In genomic region chr11:10750838-10751580, GRCh38 we compare ENCODE assay signal across 1 cellular context.
TF ChIP-seq lines count a peak whose summit lies in the region.

Gene CTR9, plus strand, starts transcription at chr11:10751246. Its CDS starts 167 bp downstream, at chr11:10751413.

TF ChIP-seq in K562, 482 proteins besides CTCF, POLR2A, EP300 and RAD21 (continued from another document and continues in another):
- no peak; the same call in 1 of the 2 replicates for TF ChIP-seq REST (CRISPR knock-in tag; IDR thresholded peaks at IDR 0.05; ENCODE audit: low read depth)
- TF ChIP-seq RBM39 (optimal IDR thresholded peaks at IDR 0.05; ENCODE audit: low read depth, low read length) = no peak
- TF ChIP-seq ZNF561 (CRISPR knock-in tag; conservative IDR thresholded peaks at IDR 0.05) = no peak
- peak; percentile 79 for TF ChIP-seq SMAD4 (CRISPR knock-in tag; conservative IDR thresholded peaks at IDR 0.05)
- 0 out of 2 replicates have a peak, but pooled peaks have one; percentile 39 for TF ChIP-seq ZNF431 (CRISPR knock-in tag; IDR thresholded peaks at IDR 0.05)
- peak; percentile 53; the same call in 1 of the 2 replicates for TF ChIP-seq ZSCAN29 (IDR thresholded peaks at IDR 0.05)
- no peak for TF ChIP-seq BRCA1 (IDR thresholded peaks at IDR 0.05)
- no peak for TF ChIP-seq BRCA1 (CRISPR knock-in tag; IDR thresholded peaks at IDR 0.05)
- no peak for TF ChIP-seq STAG1 (CRISPR knock-in tag; IDR thresholded peaks at IDR 0.05; ENCODE audit: borderline replicate concordance)
- TF ChIP-seq PRDM10 (IDR thresholded peaks at IDR 0.05; ENCODE audit: partially characterized antibody) = no peak
- TF ChIP-seq ZNF12 (CRISPR knock-in tag; IDR thresholded peaks at IDR 0.05) = peak; percentile 59; the same call in 1 of the 2 replicates
- TF ChIP-seq SP1 (CRISPR knock-in tag; IDR thresholded peaks at IDR 0.05) = peak; percentile 98
- peak; percentile 67 for TF ChIP-seq CREB1 (IDR thresholded peaks at IDR 0.05)
- peak; percentile 86 for TF ChIP-seq CREB1 (CRISPR knock-in tag; IDR thresholded peaks at IDR 0.05)
- TF ChIP-seq VEZF1 (CRISPR knock-in tag; IDR thresholded peaks at IDR 0.05) = peak; percentile 83
- TF ChIP-seq MCM7 (IDR thresholded peaks at IDR 0.05) = no peak
- TF ChIP-seq ZNF146 (CRISPR knock-in tag; IDR thresholded peaks at IDR 0.05; ENCODE audit: unreplicated experiment) = no peak
- 0 out of 4 replicates have a peak, but pooled peaks of 1 of the 2 experiments have one; percentile 25 for TF ChIP-seq ETV6 (IDR thresholded peaks at IDR 0.05; ENCODE audit: borderline replicate concordance in 1 of 2, low read depth in 2 of 2, low read length in 1 of 2)
- peak; percentile 63; the same call in 1 of the 2 replicates for TF ChIP-seq ETV6 (CRISPR knock-in tag; IDR thresholded peaks at IDR 0.05; ENCODE audit: borderline replicate concordance)
- TF ChIP-seq ELK1 (CRISPR knock-in tag; IDR thresholded peaks at IDR 0.05) = no peak
- TF ChIP-seq NONO (IDR thresholded peaks at IDR 0.05; ENCODE audit: low read depth in 2 of 2, low read length in 1 of 2) = peak in 1 of 2 experiments; percentile 61; a peak in 1 of 4 replicates
- no peak for TF ChIP-seq ZNF551 (CRISPR knock-in tag; IDR thresholded peaks at IDR 0.05)
- TF ChIP-seq TBP (optimal IDR thresholded peaks at IDR 0.05; ENCODE audit: low read depth, low read length) = peak; percentile 82
- TF ChIP-seq PBX2 (CRISPR knock-in tag; IDR thresholded peaks at IDR 0.05; ENCODE audit: low read depth) = peak; percentile 47; the same call in 1 of the 2 replicates
- TF ChIP-seq PBX2 (tag; conservative IDR thresholded peaks at IDR 0.05; ENCODE audit: low read depth) = peak; percentile 75
- no peak for TF ChIP-seq IRF2 (CRISPR knock-in tag; IDR thresholded peaks at IDR 0.05)
- TF ChIP-seq ZNF699 (CRISPR knock-in tag; IDR thresholded peaks at IDR 0.05; ENCODE audit: insufficient replicate concordance) = no peak
- no peak for TF ChIP-seq POLR2AphosphoS2 (IDR thresholded peaks at IDR 0.05; ENCODE audit: low read length)
- no peak for TF ChIP-seq RBM17 (IDR thresholded peaks at IDR 0.05; ENCODE audit: borderline replicate concordance, low read depth, low read length)
- TF ChIP-seq THRB (CRISPR knock-in tag; conservative IDR thresholded peaks at IDR 0.05) = no peak
- TF ChIP-seq ZC3H8 (IDR thresholded peaks at IDR 0.05) = no peak
- peak in 1 of 2 experiments; percentile 78; a peak in 1 of 3 replicates for TF ChIP-seq CBX3 (IDR thresholded peaks at IDR 0.05; ENCODE audit: borderline replicate concordance in 1 of 2, low read length in 2 of 2)
- TF ChIP-seq ZNF512 (tag; IDR thresholded peaks at IDR 0.05) = no peak
- no peak for TF ChIP-seq ZNF445 (CRISPR knock-in tag; IDR thresholded peaks at IDR 0.05; ENCODE audit: low read depth)
- peak; percentile 28; the same call in 1 of the 2 replicates for TF ChIP-seq ZNF324 (CRISPR knock-in tag; IDR thresholded peaks at IDR 0.05)
- TF ChIP-seq RBFOX2 (IDR thresholded peaks at IDR 0.05; ENCODE audit: low read depth, low read length) = peak; percentile 97
- no peak for TF ChIP-seq ZNF133 (CRISPR knock-in tag; IDR thresholded peaks at IDR 0.05)
- TF ChIP-seq ZBED1 (IDR thresholded peaks at IDR 0.05) = peak; percentile 68; the same call in 1 of the 2 replicates
- peak; percentile 46; the same call in 1 of the 2 replicates for TF ChIP-seq MBD2 (IDR thresholded peaks at IDR 0.05; ENCODE audit: borderline replicate concordance, low read depth)
- peak; percentile 90; the same call in 1 of the 2 replicates for TF ChIP-seq FOXK1 (CRISPR knock-in tag; IDR thresholded peaks at IDR 0.05; ENCODE audit: borderline replicate concordance)
- peak; percentile 36; the same call in 1 of the 2 replicates for TF ChIP-seq SOX6 (IDR thresholded peaks at IDR 0.05)
- no peak for TF ChIP-seq BRF1 (IDR thresholded peaks at IDR 0.05; ENCODE audit: borderline replicate concordance, extremely low read depth, insufficient read length)
- TF ChIP-seq CEBPZ (IDR thresholded peaks at IDR 0.05; ENCODE audit: borderline replicate concordance, low read depth, low read length) = no peak
- no peak for TF ChIP-seq MEF2A (IDR thresholded peaks at IDR 0.05; ENCODE audit: control insufficient read depth, low read depth, low read length)
